ENCODE assay signal across 23 cellular contexts in genomic region chr16:1620391-1620790, GRCh38.
DNase-seq lines count a peak whose midpoint lies in the region; ATAC-seq lines count a peak whose summit lies in the region.
"Had no signal": no experiment of that assay in that cellular context is flagged by ENCODE, and none has a peak within 500 bp of the region (broad histone marks: within the 10 kb centered on the region; RNA-seq: fewer than 3 reads in every experiment).

No MANE protein-coding gene starts in this region.

- H3K4me3 Mint-ChIP-seq in activated T-cell treated with anti-CD3 and anti-CD28 coated beads, Interleukin-2, amount 50 U/mL, for 24 hours: no peak overlapping the region
- H3K4me3 Mint-ChIP-seq: activated CD4-positive, alpha-beta T cell treated with anti-CD3 and anti-CD28 coated beads, Interleukin-2, amount 10 ng/mL, durations not matched to agents 24 days and 14 days; activated naive CD4-positive, alpha-beta T cell treated with anti-CD3 and anti-CD28 coated beads for 36 hours had no signal

- H3K27me3 Mint-ChIP-seq in activated T-cell treated with anti-CD3 and anti-CD28 coated beads, Interleukin-2, amount 50 U/mL, for 24 hours: peaks cover 3% of the 10 kb centered on the region
- H3K27me3 Mint-ChIP-seq: activated CD4-positive, alpha-beta T cell treated with anti-CD3 and anti-CD28 coated beads, Interleukin-2, amount 10 ng/mL, durations not matched to agents 24 days and 14 days had no signal

- H3K9me3 Mint-ChIP-seq in activated T-cell treated with anti-CD3 and anti-CD28 coated beads, Interleukin-2, amount 50 U/mL, for 24 hours: no peaks in the 10 kb centered on the region
- H3K9me3 Mint-ChIP-seq: activated CD4-positive, alpha-beta T cell treated with anti-CD3 and anti-CD28 coated beads, Interleukin-2, amount 10 ng/mL, durations not matched to agents 24 days and 14 days; activated naive CD4-positive, alpha-beta T cell treated with anti-CD3 and anti-CD28 coated beads for 36 hours had no signal

- no peak overlapping the region for H3K27ac Mint-ChIP-seq in activated T-cell treated with anti-CD3 and anti-CD28 coated beads, Interleukin-2, amount 50 U/mL, for 24 hours
- H3K27ac Mint-ChIP-seq: activated CD4-positive, alpha-beta T cell treated with anti-CD3 and anti-CD28 coated beads, Interleukin-2, amount 10 ng/mL, durations not matched to agents 24 days and 14 days; activated naive CD4-positive, alpha-beta T cell treated with anti-CD3 and anti-CD28 coated beads for 36 hours had no signal

- ATAC-seq in GM18520 (IDR thresholded peaks at IDR 0.05; ENCODE audit: unreplicated experiment) (peak; percentile 56), HG03280 (IDR thresholded peaks at IDR 0.05; ENCODE audit: unreplicated experiment) (no peak)
- ATAC-seq: esophagus mucosa, SK-N-SH treated with all-trans-retinoic acid at 6 μM for 48 hours had no signal

- H3K36me3 Mint-ChIP-seq in activated T-cell treated with anti-CD3 and anti-CD28 coated beads, Interleukin-2, amount 50 U/mL, for 24 hours (ENCODE audit: low read depth): peaks cover 81% of the 10 kb centered on the region

- DNase-seq in activated T-cell treated with anti-CD3 and anti-CD28 coated beads, Interleukin-2, amount 50 U/mL, for 48 hours: peak; percentile 22 to 29
- DNase-seq in activated T-cell treated with anti-CD3 and anti-CD28 coated beads, Interleukin-2, amount 50 U/mL, for 24 hours: no peak
- DNase-seq in MV-4-11 (lab: John Stamatoyannopoulos, UW): peak; percentile 45
- DNase-seq in stimulated activated CD8-positive, alpha-beta memory T cell treated with anti-CD3 and anti-CD28 coated beads, Interleukin-4, amount 100 ng/mL, for 48 hours: peak; percentile 42
- no peak for DNase-seq in iPS-NIHi11 (ENCODE audit: low spot score)
- DNase-seq in NCI-H2029 treated with DMSO at 0.1 percent for 48 hours (lab: John Stamatoyannopoulos, UW): no peak
- DNase-seq: activated CD4-positive, alpha-beta T cell treated with anti-CD3 and anti-CD28 coated beads, Interleukin-2, amount 10 ng/mL, durations not matched to agents 24 days and 14 days; activated naive CD4-positive, alpha-beta T cell treated with anti-CD3 and anti-CD28 coated beads for 36 hours; aorta; cortex of kidney; DMS79; foreskin melanocyte; IMR-90; mesenchymal stem cell; NCI-H1417; NCI-H2081 treated with DMSO at 0.1 percent for 48 hours; NCI-H774; nucleus accumbens; stimulated activated CD4-positive, alpha-beta T cell treated with anti-CD3 and anti-CD28 coated beads, Interleukin-1b, Interleukin-23, amount 100 ng/mL, for 48 hours had no signal

- peaks cover 41% of the 10 kb centered on the region for H3K4me1 Mint-ChIP-seq in activated T-cell treated with anti-CD3 and anti-CD28 coated beads, Interleukin-2, amount 50 U/mL, for 24 hours (ENCODE audit: low read depth)

Comparison
In these comparisons a context has a peak if more than half of its experiments do, and no peak if none do; other contexts are left out.
1. DNase-seq: peak in activated T-cell treated with anti-CD3 and anti-CD28 coated beads, Interleukin-2, amount 50 U/mL, for 48 hours (2 of 2), MV-4-11 (single experiment) and stimulated activated CD8-positive, alpha-beta memory T cell treated with anti-CD3 and anti-CD28 coated beads, Interleukin-4, amount 100 ng/mL, for 48 hours (single experiment); none in activated T-cell treated with anti-CD3 and anti-CD28 coated beads, Interleukin-2, amount 50 U/mL, for 24 hours (single experiment), iPS-NIHi11 (single experiment) and NCI-H2029 treated with DMSO at 0.1 percent for 48 hours (single experiment).